In the genomic region with DNA sequence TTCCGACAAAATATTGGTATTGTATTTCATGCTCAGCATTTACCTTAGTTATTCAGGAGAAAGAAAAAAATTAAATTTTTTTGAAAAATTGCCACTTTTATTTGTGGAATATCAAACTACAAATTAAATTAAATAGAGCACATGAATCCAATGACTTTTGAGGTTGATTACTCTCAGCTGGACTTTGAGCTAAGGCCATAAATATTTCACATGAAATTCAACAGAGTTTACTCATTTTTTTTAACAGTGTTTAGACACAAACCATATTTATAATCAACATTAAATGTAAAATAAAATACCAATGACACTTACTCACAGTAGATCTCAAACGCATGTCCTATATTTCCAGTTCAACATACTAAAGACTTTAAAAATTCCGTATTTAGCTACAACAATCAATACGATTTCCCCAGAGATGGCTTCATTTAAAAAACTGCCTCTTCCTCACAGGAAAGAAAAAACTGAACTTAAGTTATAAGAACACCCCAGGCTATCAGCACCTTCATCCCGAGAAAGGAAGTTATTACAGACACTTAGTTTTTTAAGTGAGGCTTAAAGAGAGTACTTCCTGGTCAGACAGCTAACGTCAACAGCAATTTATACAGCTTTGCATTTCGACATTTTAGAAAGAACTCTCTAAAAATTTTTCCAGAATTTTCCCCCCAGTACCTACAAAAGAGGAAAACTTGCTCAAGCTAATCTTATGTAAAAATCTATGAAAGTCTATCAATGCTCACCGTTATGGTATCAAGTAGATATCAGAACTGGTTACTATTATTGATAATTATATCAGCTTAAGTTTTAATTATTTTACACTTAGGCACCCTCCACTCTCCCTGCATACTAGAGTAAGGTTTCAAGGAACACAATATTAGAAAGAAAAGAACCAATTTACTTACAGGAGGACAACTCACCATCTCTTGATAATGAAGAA, we compare ENCODE assay signal across 2 cellular contexts.
TF ChIP-seq lines count a peak whose summit lies in the region.

No MANE protein-coding gene starts in this region.

TF ChIP-seq in endothelial cell of umbilical vein, 7 proteins besides CTCF, POLR2A, EP300 and RAD21:
- TF ChIP-seq GATA2 (IDR thresholded peaks at IDR 0.05; ENCODE audit: insufficient read depth, insufficient read length, low read depth, low read length) (no peak), FOS (IDR thresholded peaks at IDR 0.05; ENCODE audit: borderline replicate concordance, insufficient read depth, low read length) (no peak)

TF ChIP-seq in HEK293T, 16 proteins besides CTCF, POLR2A, EP300 and RAD21:
- TF ChIP-seq SUZ12 (IDR thresholded peaks at IDR 0.05) (no peak), ELF4 (IDR thresholded peaks at IDR 0.05) (no peak), NFRKB (IDR thresholded peaks at IDR 0.05) (no peak), LEF1 (IDR thresholded peaks at IDR 0.05; ENCODE audit: borderline replicate concordance) (no peak), FOXM1 (IDR thresholded peaks at IDR 0.05; ENCODE audit: borderline replicate concordance) (no peak), SP1 (IDR thresholded peaks at IDR 0.05) (no peak), FOXA1 (IDR thresholded peaks at IDR 0.05) (no peak), ARNT (IDR thresholded peaks at IDR 0.05) (no peak), CTBP1 (IDR thresholded peaks at IDR 0.05; ENCODE audit: borderline replicate concordance) (no peak), HDGF (IDR thresholded peaks at IDR 0.05; ENCODE audit: borderline replicate concordance) (no peak), TARDBP (IDR thresholded peaks at IDR 0.05) (no peak), BHLHE40 (IDR thresholded peaks at IDR 0.05; ENCODE audit: borderline replicate concordance) (no peak), FOXK2 (IDR thresholded peaks at IDR 0.05) (no peak), ZNF384 (IDR thresholded peaks at IDR 0.05) (no peak), L3MBTL2 (conservative IDR thresholded peaks at IDR 0.05) (no peak)
- TF ChIP-seq, protein P1, sequence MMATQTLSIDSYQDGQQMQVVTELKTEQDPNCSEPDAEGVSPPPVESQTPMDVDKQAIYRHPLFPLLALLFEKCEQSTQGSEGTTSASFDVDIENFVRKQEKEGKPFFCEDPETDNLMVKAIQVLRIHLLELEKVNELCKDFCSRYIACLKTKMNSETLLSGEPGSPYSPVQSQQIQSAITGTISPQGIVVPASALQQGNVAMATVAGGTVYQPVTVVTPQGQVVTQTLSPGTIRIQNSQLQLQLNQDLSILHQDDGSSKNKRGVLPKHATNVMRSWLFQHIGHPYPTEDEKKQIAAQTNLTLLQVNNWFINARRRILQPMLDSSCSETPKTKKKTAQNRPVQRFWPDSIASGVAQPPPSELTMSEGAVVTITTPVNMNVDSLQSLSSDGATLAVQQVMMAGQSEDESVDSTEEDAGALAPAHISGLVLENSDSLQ (IDR thresholded peaks at IDR 0.05) = no peak
TF ChIP-seq in HEK293T: peak in this region for 0.
